In the genomic region with DNA sequence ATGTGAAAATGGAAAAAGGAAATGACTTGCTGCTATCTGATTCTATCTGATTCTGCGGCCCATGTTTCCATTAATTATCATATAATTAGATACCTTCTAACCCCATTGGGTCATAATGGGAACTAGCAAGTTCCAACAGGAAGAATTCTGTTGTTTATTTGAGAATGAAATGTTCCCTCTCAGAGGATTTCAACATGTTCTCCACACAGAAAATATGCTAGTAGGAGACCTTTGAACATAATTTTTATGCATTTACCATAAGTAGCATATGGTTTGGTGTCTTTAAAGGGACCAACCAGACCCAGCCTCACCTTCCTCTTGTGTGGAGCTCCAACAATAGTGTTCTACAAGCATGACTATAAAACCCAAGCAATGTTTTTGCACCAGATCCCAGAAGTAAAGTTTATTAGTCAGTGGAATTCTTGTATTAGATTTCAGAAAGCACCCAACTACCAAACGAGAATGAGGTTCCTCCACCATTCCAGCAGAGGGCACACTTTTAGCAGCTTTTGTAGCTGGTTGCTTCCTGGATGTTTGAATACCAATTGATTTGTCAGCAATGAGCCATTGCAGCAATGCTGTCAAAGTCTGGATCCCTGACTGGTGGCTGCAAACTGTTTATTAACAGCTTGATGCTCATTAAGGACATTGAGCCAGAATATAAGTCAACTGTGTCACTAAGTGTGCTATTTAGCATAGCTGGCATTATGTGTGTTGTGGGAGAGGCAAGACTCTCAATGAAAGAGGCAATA, we compare ENCODE assay signal across 9 cellular contexts.
A peak's percentile ranks its signal among the peaks of the same experiment; 100 is the strongest.
DNase-seq lines count a peak whose midpoint lies in the region; ATAC-seq and TF ChIP-seq lines count a peak whose summit lies in the region.
"Had no signal": no experiment of that assay in that cellular context is flagged by ENCODE, and none has a peak within 500 bp of the region (broad histone marks: within the 10 kb centered on the region; RNA-seq: fewer than 3 reads in every experiment).

No MANE protein-coding gene starts in this region.

- H3K27me3 Mint-ChIP-seq in chondrocyte (ENCODE audit: low read depth) (no peaks in the 10 kb centered on the region), mesothelial cell of epicardium (ENCODE audit: low read depth) (no peaks in the 10 kb centered on the region)

- H3K4me3 ChIP-seq in HUES48 (ENCODE audit: low read depth, low read length) (peak overlapping the region; percentile 42; the same call in 1 of the 2 replicates), SJCRH30 (no peak overlapping the region)
- H3K4me3 ChIP-seq: mucosa of descending colon had no signal

- H3K4me1 ChIP-seq in HUES48 (ENCODE audit: control insufficient read depth, insufficient read depth, low read length) (peaks cover 30% of the 10 kb centered on the region), SJCRH30 (no peaks in the 10 kb centered on the region)

- H3K9me3 Mint-ChIP-seq in chondrocyte (ENCODE audit: low read depth) = no peaks in the 10 kb centered on the region
- peaks cover 12% of the 10 kb centered on the region for H3K9me3 Mint-ChIP-seq in mesothelial cell of epicardium

- no peak overlapping the region for H3K27ac Mint-ChIP-seq in chondrocyte (ENCODE audit: unreplicated experiment)
- no peak overlapping the region for H3K27ac Mint-ChIP-seq in mesothelial cell of epicardium

- TF ChIP-seq CTCF in chondrocyte (IDR thresholded peaks at IDR 0.05) (peak; percentile 91), mesothelial cell of epicardium (IDR thresholded peaks at IDR 0.05; ENCODE audit: unreplicated experiment) (peak; percentile 71)

- H3K27ac ChIP-seq in HUES48 (ENCODE audit: low read depth, low read length) (peak overlapping the region; percentile 48), SJCRH30 (no peak overlapping the region)

- ATAC-seq in GM21737 (IDR thresholded peaks at IDR 0.05; ENCODE audit: unreplicated experiment) = peak; percentile 74
- ATAC-seq: mucosa of descending colon had no signal

- H3K36me3 ChIP-seq in HUES48 (ENCODE audit: control insufficient read depth, insufficient read depth, low read length) = no peaks in the 10 kb centered on the region
- no peaks in the 10 kb centered on the region for H3K36me3 ChIP-seq in SJCRH30

- H3K9me3 ChIP-seq in HUES48 (ENCODE audit: control insufficient read depth, insufficient read depth, low read length) (no peaks in the 10 kb centered on the region), SJCRH30 (replicated peaks) (no peaks in the 10 kb centered on the region)
- H3K9me3 ChIP-seq: mucosa of descending colon had no signal

- H3K4me1 Mint-ChIP-seq in chondrocyte (ENCODE audit: low read depth) = peaks cover 5% of the 10 kb centered on the region
- H3K4me1 Mint-ChIP-seq in mesothelial cell of epicardium = peaks cover 5% of the 10 kb centered on the region

- peak; percentile 62 for DNase-seq in activated effector memory CD4-positive, alpha-beta T cell treated with anti-CD3 and anti-CD28 coated beads, Interleukin-2, amount 50 U/mL, for 16 hours
- DNase-seq in activated effector memory CD4-positive, alpha-beta T cell treated with Interleukin-2 at 50 U/mL for 16 hours = no peak
- peak; percentile 13 to 71 for DNase-seq in SJCRH30
- no peak for DNase-seq in chondrocyte (ENCODE audit: low spot score)
- no peak for DNase-seq in mesothelial cell of epicardium (ENCODE audit: low spot score in 2 of 2, unreplicated experiment in 2 of 2)
- DNase-seq in activated CD4-positive, CD25-positive, alpha-beta regulatory T cell (lab: John Stamatoyannopoulos, UW) = no peak

- no peak overlapping the region for H3K9ac ChIP-seq in HUES48 (ENCODE audit: low read depth, low read length)

- H3K36me3 Mint-ChIP-seq in chondrocyte (ENCODE audit: low read depth) (no peaks in the 10 kb centered on the region), mesothelial cell of epicardium (no peaks in the 10 kb centered on the region)

- H3K27me3 ChIP-seq in HUES48 (ENCODE audit: control insufficient read depth, insufficient read depth, low read length) (no peaks in the 10 kb centered on the region), SJCRH30 (no peaks in the 10 kb centered on the region; the same call in 1 of the 2 replicates)

- H3K4me3 Mint-ChIP-seq in chondrocyte (ENCODE audit: unreplicated experiment) = no peak overlapping the region
- no peak overlapping the region for H3K4me3 Mint-ChIP-seq in mesothelial cell of epicardium

Comparison
In these comparisons a context has a peak if more than half of its experiments do, and no peak if none do; other contexts are left out.
1. DNase-seq: peak in activated effector memory CD4-positive, alpha-beta T cell treated with anti-CD3 and anti-CD28 coated beads, Interleukin-2, amount 50 U/mL, for 16 hours (single experiment) and SJCRH30 (2 of 2); none in activated effector memory CD4-positive, alpha-beta T cell treated with Interleukin-2 at 50 U/mL for 16 hours (single experiment), chondrocyte (single experiment), mesothelial cell of epicardium (0 of 2) and activated CD4-positive, CD25-positive, alpha-beta regulatory T cell (0 of 4).